ENCODE assay signal across 7 cellular contexts in genomic region chr2:37083873-37084792, GRCh38. TPM values are rescaled to one million over a fixed set of nuclear protein-coding genes. Genes with fewer than 3 reads are reported as not detected.
DNase-seq lines count a peak whose midpoint lies in the region; ATAC-seq, FAIRE-seq and TF ChIP-seq lines count a peak whose summit lies in the region.

Gene GPATCH11 (plus strand): TSS chr2:37084518. CDS start chr2:37088382, 3,864 bp downstream.
Gene HEATR5B (minus strand): TSS chr2:37084372. CDS start chr2:37083414, 958 bp downstream.

- POLR2A ChIA-PET in GM12878 (lab: Charles Lee), result interaction anchor here (0.6 to 2.1 kb wide), 5 partner anchors 29 to 118 kb away, joined by 3 to 6 read pairs (median 3); partner anchors contain the start of gene STRN

- H3K9me3 ChIP-seq in GM12878 (replicated peaks; ENCODE audit: control insufficient read depth, insufficient read depth, low read length), result no peaks in the 10 kb centered on the region
- H3K9me3 ChIP-seq in sigmoid colon, result no peaks in the 10 kb centered on the region

- TF ChIP-seq CTCF in GM12878 (IDR thresholded peaks at IDR 0.05 in 2 of 3, conservative IDR thresholded peaks at IDR 0.05 in 1 of 3; ENCODE audit: control insufficient read depth in 2 of 3, extremely low read depth in 1 of 3, insufficient read depth in 1 of 3, low read depth in 3 of 3, low read length in 3 of 3) (no peak), sigmoid colon (IDR thresholded peaks at IDR 0.05) (no peak)

- RAD21 ChIA-PET in GM12878 (lab: Charles Lee; ENCODE audit: unreplicated experiment), result interaction anchor here (1.0 to 1.5 kb wide), 4 partner anchors 8 to 125 kb away, joined by 3 to 5 read pairs (median 3); no protein-coding TSS in a partner anchor

- intact Hi-C loops in GM12878 (cut with micrococcal nuclease; ENCODE audit: unreplicated experiment), result loop anchor here (2.0 to 5.0 kb wide), 2 partner anchors 71 to 117 kb away; partner anchors contain the start of gene STRN
- intact Hi-C loops in sigmoid colon (cut with DNase I), result loop anchor here (10.0 kb wide), 1 partner anchor 151 kb away; the partner anchor contains the start of genes CEBPZ and NDUFAF7

- TF ChIP-seq POLR2A in GM12878 (IDR thresholded peaks at IDR 0.05; ENCODE audit: low read depth, low read length), result peak; percentile 86
- peak in 1 of 2 donors; percentile 52 for TF ChIP-seq POLR2A in sigmoid colon (IDR thresholded peaks at IDR 0.05)

- CTCF ChIA-PET in GM12878 (lab: Yijun Ruan, JAX), result interaction anchor here (1.2 to 1.4 kb wide), 3 partner anchors 9 to 120 kb away, joined by 3 to 4 read pairs (median 3); no protein-coding TSS in a partner anchor

- H3K4me1 ChIP-seq in GM12878 (ENCODE audit: control insufficient read depth, insufficient read depth, low read length), result peaks cover 19% of the 10 kb centered on the region
- peaks cover 0 to 25% (median 20%) of the 10 kb centered on the region in 4 donors for H3K4me1 ChIP-seq in sigmoid colon

- peak within 1 kb of the TSS; percentile 84 for H3K4me2 ChIP-seq in GM12878 (ENCODE audit: control insufficient read depth, insufficient read depth)

- H3K36me3 ChIP-seq in GM12878 (ENCODE audit: control insufficient read depth in 2 of 2, insufficient read depth in 2 of 2, low read length in 1 of 2) (peaks cover 0 to 6% of the 10 kb centered on the region in 2 experiments; a peak in 2 of 4 replicates), sigmoid colon (peaks cover 0 to 27% (median 5%) of the 10 kb centered on the region in 4 donors)

- peak within 1 kb of the TSS; percentile 87 for H3K4me3 ChIP-seq in GM12878
- H3K4me3 ChIP-seq in sigmoid colon, result peak within 1 kb of the TSS; percentile 68 to 92 (median 84)

- H4K20me1 ChIP-seq in GM12878 (ENCODE audit: control insufficient read depth, insufficient read depth), result no peaks in the 10 kb centered on the region

- peak; percentile 68 for FAIRE-seq in GM12878 (lab: Jason Lieb, UNC)

- ATAC-seq in GM18511 (IDR thresholded peaks at IDR 0.05; ENCODE audit: unreplicated experiment), result peak; percentile 88
- peak; percentile 81 for ATAC-seq in HG03025 (IDR thresholded peaks at IDR 0.05; ENCODE audit: low FRiP score, unreplicated experiment)
- peak; percentile 86 for ATAC-seq in GM12878

- H2AFZ ChIP-seq in GM12878 (ENCODE audit: control insufficient read depth, low read depth, low read length), result peak within 1 kb of the TSS; percentile 97

- peak within 1 kb of the TSS; percentile 78 for H3K27ac ChIP-seq in GM12878 (ENCODE audit: control insufficient read depth, insufficient read depth)
- peak within 1 kb of the TSS; percentile 80 to 83 (median 82) for H3K27ac ChIP-seq in sigmoid colon

- SMC1A ChIA-PET in GM12878 (lab: Charles Lee; ENCODE audit: uncharacterized antibody, unreplicated experiment), result interaction anchor here (0.6 to 2.3 kb wide), 8 partner anchors 8 to 838 kb away, joined by 3 to 9 read pairs (median 3); no protein-coding TSS in a partner anchor

- H3K27me3 ChIP-seq in GM12878 (replicated peaks in 1 of 2; ENCODE audit: control insufficient read depth in 2 of 2, insufficient read depth in 2 of 2, low read length in 1 of 2) (no peaks in the 10 kb centered on the region), sigmoid colon (no peaks in the 10 kb centered on the region)

- peaks cover 44% of the 10 kb centered on the region for H3K79me2 ChIP-seq in GM12878 (ENCODE audit: control insufficient read depth, insufficient read depth, low read length)

- in situ Hi-C loops in GM12878 (cut with MboI), result no loop called here

- H3K9ac ChIP-seq in GM12878 (ENCODE audit: control insufficient read depth, insufficient read depth, low read length), result peak within 1 kb of the TSS; percentile 57

- no TSS peak for BruUV-seq in GM12878 (replicated peaks; lab: Mats Ljungman, UMichigan)

- TF ChIP-seq EP300 in GM12878 (IDR thresholded peaks at IDR 0.05; ENCODE audit: borderline replicate concordance in 1 of 2, control insufficient read depth in 1 of 2, low read depth in 2 of 2, low read length in 2 of 2) (no peak), sigmoid colon (IDR thresholded peaks at IDR 0.05) (no peak)

- WGBS in GM12878 (ENCODE audit: insufficient coverage, insufficient replicate concordance, low lambda C conversion rate, missing lambda C conversion rate), result 2% methylated on average over 74 of the region's 74 CpGs
- WGBS in sigmoid colon, 2 donors, result 0% methylated on average over 74 of the region's 74 CpGs

- no peak for TF ChIP-seq RAD21 in GM12878 (IDR thresholded peaks at IDR 0.05; ENCODE audit: insufficient read depth, low read depth, low read length)

- DNase-seq in NCI-H2029 treated with DMSO at 0.1 percent for 48 hours (lab: John Stamatoyannopoulos, UW) (peak; percentile 88), T1000 (lab: John Stamatoyannopoulos, UW) (peak; percentile 94), GM12878 (ENCODE audit: low read depth, low spot score) (peak; percentile 95), iPS DF 4.7 (ENCODE audit: extremely low read depth, low spot score) (peak; percentile 92), sigmoid colon (peak; percentile 97)

TF ChIP-seq in GM12878, 131 proteins besides CTCF, POLR2A, EP300 and RAD21 (continues in another document):
- TF ChIP-seq CREM (IDR thresholded peaks at IDR 0.05; ENCODE audit: low read depth) (peak; percentile 53; the same call in 1 of the 2 replicates), NR2F1 (conservative IDR thresholded peaks at IDR 0.05) (0 out of 2 replicates have a peak, but pooled peaks have one; percentile 51), YY1 (IDR thresholded peaks at IDR 0.05; ENCODE audit: low read depth, low read length) (peak; percentile 46; the same call in 1 of the 2 replicates), RELB (IDR thresholded peaks at IDR 0.05; ENCODE audit: low read depth) (peak; percentile 79), ATF7 (IDR thresholded peaks at IDR 0.05; ENCODE audit: low read depth) (peak; percentile 10; the same call in 1 of the 2 replicates), PKNOX1 (IDR thresholded peaks at IDR 0.05) (peak; percentile 48)

RNA-seq across cellular contexts. Expression of gene GPATCH11, which starts in this region (rescaled TPM):
- total RNA-seq in GM12878 (2013; cell fraction: nucleolus; rRNA removed), result 11.5 and 15.2 TPM in 2 replicates
- total RNA-seq in GM12878 (2014; rRNA removed), result 16.7 and 19.2 TPM in 2 replicates
- 28.5 and 31.8 TPM in 2 replicates for total RNA-seq in GM12878 (2014; rRNA removed; fragmentation: Illumina TruSeq; extraction: Trizol)
- total RNA-seq in GM12878 (2021), result 11.8 and 13.5 TPM in 2 replicates
- polyA plus RNA-seq in GM12878 (2011; ENCODE audit: low read depth), result 8.8 TPM
- 15.6 and 25.2 TPM in 2 replicates for polyA plus RNA-seq in GM12878 (2011; rRNA removed)
- polyA plus RNA-seq in GM12878 (2011; cell fraction: cytosol; rRNA removed), result 5.7 TPM in 2 replicates
- polyA plus RNA-seq in GM12878 (2011; cell fraction: nucleus; rRNA removed), result 3.6 and 4.7 TPM in 2 replicates
- polyA plus RNA-seq in GM12878 (2012), result 12.7 and 14.8 TPM in 2 replicates
- 30.4 and 38.6 TPM in 2 replicates for polyA plus RNA-seq in GM12878 (2014; fragmentation: Illumina TruSeq; extraction: Trizol)
- 10 to 100 TPM; 11.5 to 15.9 TPM for polyA plus RNA-seq in GM12878 (2014; fragmentation: Nextera tagmentation; extraction: Ambion mirVana)
- 14.6 and 16.3 TPM in 2 replicates for polyA plus RNA-seq in GM12878 (2014; rRNA removed)
- 10 to 100 TPM; 18.4 to 18.5 TPM for polyA plus RNA-seq in GM12878 (2016; fragmentation: Nextera tagmentation; extraction: Ambion mirVana)
- 5.2 and 6.2 TPM in 2 replicates for polyA minus RNA-seq in GM12878 (2011; rRNA and poly(A)+ RNA removed)
- polyA minus RNA-seq in GM12878 (2011; cell fraction: cytosol; rRNA and poly(A)+ RNA removed), result 3.6 and 3.7 TPM in 2 replicates
- polyA minus RNA-seq in GM12878 (2011; cell fraction: nucleus; rRNA and poly(A)+ RNA removed), result 1.6 and 3.1 TPM in 2 replicates
- 10 to 100 TPM in 2 of 4 donors, 1 to 10 TPM in 2; 4.7 to 11.8 (median 7.8) TPM for total RNA-seq in sigmoid colon
- polyA plus RNA-seq in sigmoid colon, result 1 to 10 TPM; 3.7 to 6.2 (median 4.8) TPM

RNA-seq across cellular contexts. Expression of gene HEATR5B, which starts in this region (rescaled TPM):
- 100.0 and 102 TPM in 2 replicates for total RNA-seq in GM12878 (2013; cell fraction: nucleolus; rRNA removed)
- total RNA-seq in GM12878 (2014; rRNA removed) (21.8 and 24.3 TPM in 2 replicates), GM12878 (2014; rRNA removed; fragmentation: Illumina TruSeq; extraction: Trizol) (24.2 and 24.4 TPM in 2 replicates), GM12878 (2021) (16.6 and 18.5 TPM in 2 replicates), sigmoid colon (10 to 100 TPM; 16.6 to 24.7 (median 22.2) TPM)
- 9.2 TPM for polyA plus RNA-seq in GM12878 (2011; ENCODE audit: low read depth)
- polyA plus RNA-seq in GM12878 (2011; rRNA removed) (34.7 and 39.9 TPM in 2 replicates), GM12878 (2014; fragmentation: Illumina TruSeq; extraction: Trizol) (18.7 and 21.6 TPM in 2 replicates), GM12878 (2014; fragmentation: Nextera tagmentation; extraction: Ambion mirVana) (1 to 10 TPM; 4.1 to 7.7 TPM), GM12878 (2014; rRNA removed) (16.8 and 17.8 TPM in 2 replicates), GM12878 (2016; fragmentation: Nextera tagmentation; extraction: Ambion mirVana) (10 to 100 TPM; 13.7 to 16.4 TPM), sigmoid colon (1 to 10 TPM; 3.0 to 8.7 (median 3.7) TPM)
- 19.1 and 19.9 TPM in 2 replicates for polyA plus RNA-seq in GM12878 (2011; cell fraction: cytosol; rRNA removed)
- polyA plus RNA-seq in GM12878 (2011; cell fraction: nucleus; rRNA removed), result 42.5 and 43.6 TPM in 2 replicates
- polyA plus RNA-seq in GM12878 (2012), result 10.0 and 11.0 TPM in 2 replicates
- 47.6 and 55.7 TPM in 2 replicates for polyA minus RNA-seq in GM12878 (2011; rRNA and poly(A)+ RNA removed)
- 10.4 and 13.0 TPM in 2 replicates for polyA minus RNA-seq in GM12878 (2011; cell fraction: cytosol; rRNA and poly(A)+ RNA removed)
- 27.9 and 42.7 TPM in 2 replicates for polyA minus RNA-seq in GM12878 (2011; cell fraction: nucleus; rRNA and poly(A)+ RNA removed)

Comparison
In these comparisons a context has a peak if more than half of its experiments do, and no peak if none do; other contexts are left out.
1. Peak in every context shown above with its lines: DNase-seq, ATAC-seq, H3K4me3 ChIP-seq and H3K27ac ChIP-seq.